Comparison of ENCODE assay signal across 1 cellular context in the genomic region with DNA sequence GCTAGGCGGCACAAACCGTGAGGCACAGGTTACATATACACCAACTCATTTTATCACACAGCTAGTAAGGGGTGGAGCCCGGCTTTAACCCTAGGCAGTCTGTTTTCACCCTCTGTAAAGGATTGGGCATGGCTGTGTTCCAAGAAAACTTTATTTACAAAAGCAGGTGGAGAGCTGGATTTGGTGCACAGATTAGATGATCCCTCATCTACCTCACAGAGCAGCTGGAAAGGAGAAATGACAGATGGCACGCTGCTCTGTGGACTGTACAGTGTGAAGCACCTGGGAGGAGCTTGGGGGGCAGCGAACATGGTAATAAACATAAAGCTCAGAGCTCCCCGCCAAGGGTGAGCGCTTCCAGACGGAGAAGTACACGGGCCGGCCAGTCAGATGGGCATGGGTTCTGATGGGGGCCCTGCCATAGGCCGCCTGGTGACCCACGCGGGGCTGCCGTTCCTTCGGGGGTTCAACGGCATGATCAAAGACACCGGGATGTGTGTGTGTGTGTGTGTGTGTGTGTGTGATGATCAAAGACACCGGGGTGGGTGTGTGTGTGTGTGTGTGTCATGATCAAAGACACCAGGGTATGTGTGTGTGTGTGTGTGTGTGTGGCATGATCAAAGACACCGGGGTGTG.
A peak's percentile ranks its signal among the peaks of the same experiment; 100 is the strongest.
TF ChIP-seq lines count a peak whose summit lies in the region.

No MANE protein-coding gene starts in this region.

TF ChIP-seq in K562, 482 proteins besides CTCF, POLR2A, EP300 and RAD21 (continued from another document):
- TF ChIP-seq, protein P1, sequence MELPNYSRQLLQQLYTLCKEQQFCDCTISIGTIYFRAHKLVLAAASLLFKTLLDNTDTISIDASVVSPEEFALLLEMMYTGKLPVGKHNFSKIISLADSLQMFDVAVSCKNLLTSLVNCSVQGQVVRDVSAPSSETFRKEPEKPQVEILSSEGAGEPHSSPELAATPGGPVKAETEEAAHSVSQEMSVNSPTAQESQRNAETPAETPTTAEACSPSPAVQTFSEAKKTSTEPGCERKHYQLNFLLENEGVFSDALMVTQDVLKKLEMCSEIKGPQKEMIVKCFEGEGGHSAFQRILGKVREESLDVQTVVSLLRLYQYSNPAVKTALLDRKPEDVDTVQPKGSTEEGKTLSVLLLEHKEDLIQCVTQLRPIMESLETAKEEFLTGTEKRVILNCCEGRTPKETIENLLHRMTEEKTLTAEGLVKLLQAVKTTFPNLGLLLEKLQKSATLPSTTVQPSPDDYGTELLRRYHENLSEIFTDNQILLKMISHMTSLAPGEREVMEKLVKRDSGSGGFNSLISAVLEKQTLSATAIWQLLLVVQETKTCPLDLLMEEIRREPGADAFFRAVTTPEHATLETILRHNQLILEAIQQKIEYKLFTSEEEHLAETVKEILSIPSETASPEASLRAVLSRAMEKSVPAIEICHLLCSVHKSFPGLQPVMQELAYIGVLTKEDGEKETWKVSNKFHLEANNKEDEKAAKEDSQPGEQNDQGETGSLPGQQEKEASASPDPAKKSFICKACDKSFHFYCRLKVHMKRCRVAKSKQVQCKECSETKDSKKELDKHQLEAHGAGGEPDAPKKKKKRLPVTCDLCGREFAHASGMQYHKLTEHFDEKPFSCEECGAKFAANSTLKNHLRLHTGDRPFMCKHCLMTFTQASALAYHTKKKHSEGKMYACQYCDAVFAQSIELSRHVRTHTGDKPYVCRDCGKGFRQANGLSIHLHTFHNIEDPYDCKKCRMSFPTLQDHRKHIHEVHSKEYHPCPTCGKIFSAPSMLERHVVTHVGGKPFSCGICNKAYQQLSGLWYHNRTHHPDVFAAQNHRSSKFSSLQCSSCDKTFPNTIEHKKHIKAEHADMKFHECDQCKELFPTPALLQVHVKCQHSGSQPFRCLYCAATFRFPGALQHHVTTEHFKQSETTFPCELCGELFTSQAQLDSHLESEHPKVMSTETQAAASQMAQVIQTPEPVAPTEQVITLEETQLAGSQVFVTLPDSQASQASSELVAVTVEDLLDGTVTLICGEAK (IDR thresholded peaks at IDR 0.05): peak; percentile 79
- TF ChIP-seq, protein P1 (CRISPR knock-in tag; IDR thresholded peaks at IDR 0.05): no peak
